26 cellular contexts compared by ENCODE assay signal in genomic region chrX:134239016-134239415, GRCh38. TPM values are rescaled to one million over a fixed set of nuclear protein-coding genes. Genes with fewer than 3 reads are reported as not detected.
"Had no signal": no experiment of that assay in that cellular context is flagged by ENCODE, and none has a peak within 500 bp of the region (broad histone marks: within the 10 kb centered on the region; RNA-seq: fewer than 3 reads in every experiment).

No MANE protein-coding gene starts in this region.

- H3K27ac ChIP-seq: cardiac muscle cell, esophagus squamous epithelium, gastrocnemius medialis, right lobe of liver, skin epidermis, tibial artery had no signal

- H3K9me3 Mint-ChIP-seq: activated CD4-positive, alpha-beta T cell treated with anti-CD3 and anti-CD28 coated beads, Interleukin-2, amount 10 ng/mL, durations not matched to agents 7 days and 5 days; activated CD8-positive, alpha-beta T cell treated with anti-CD3 and anti-CD28 coated beads for 36 hours; activated naive CD4-positive, alpha-beta T cell treated with anti-CD3 and anti-CD28 coated beads, Interleukin-2, amount 10 ng/mL, durations not matched to agents 7 days and 5 days; dendritic cell treated with granulocyte-macrophage colony-stimulating factor and Interleukin-4, amounts not matched to agents 40 ng/mL and 50 ng/mL, for 4 days; naive thymus-derived CD8-positive, alpha-beta T cell; stimulated activated effector memory CD8-positive, alpha-beta T cell treated with anti-CD3 and anti-CD28 coated beads, Interleukin-12 subunit alpha, Interleukin-12 subunit beta, amount 100 ng/mL, for 72 hours; stimulated activated naive CD8-positive, alpha-beta T cell treated with anti-CD3 and anti-CD28 coated beads, Interleukin-15, amount 100 ng/mL, for 72 hours had no signal

- H3K4me1 ChIP-seq: gastrocnemius medialis, right lobe of liver had no signal

- H3K27ac Mint-ChIP-seq: activated CD4-positive, alpha-beta T cell treated with anti-CD3 and anti-CD28 coated beads, Interleukin-2, amount 10 ng/mL, durations not matched to agents 7 days and 5 days; activated CD8-positive, alpha-beta memory T cell treated with anti-CD3 and anti-CD28 coated beads, Interleukin-2, amount 10 ng/mL, durations not matched to agents 7 days and 5 days; activated CD8-positive, alpha-beta T cell treated with anti-CD3 and anti-CD28 coated beads for 36 hours; activated naive CD4-positive, alpha-beta T cell treated with anti-CD3 and anti-CD28 coated beads, Interleukin-2, amount 10 ng/mL, durations not matched to agents 7 days and 5 days; dendritic cell treated with granulocyte-macrophage colony-stimulating factor and Interleukin-4, amounts not matched to agents 40 ng/mL and 50 ng/mL, for 4 days; mesothelial cell of epicardium; naive thymus-derived CD8-positive, alpha-beta T cell; stimulated activated effector memory CD8-positive, alpha-beta T cell treated with anti-CD3 and anti-CD28 coated beads, Interleukin-12 subunit alpha, Interleukin-12 subunit beta, amount 100 ng/mL, for 72 hours; stimulated activated naive CD8-positive, alpha-beta T cell treated with anti-CD3 and anti-CD28 coated beads, Interleukin-15, amount 100 ng/mL, for 72 hours had no signal

- H3K9me3 ChIP-seq: esophagus squamous epithelium, gastrocnemius medialis, right lobe of liver, tibial artery had no signal

- H3K27me3 ChIP-seq: cardiac muscle cell, gastrocnemius medialis, tibial artery had no signal

- DNase-seq: activated CD4-positive, alpha-beta T cell treated with anti-CD3 and anti-CD28 coated beads, Interleukin-2, amount 10 ng/mL, durations not matched to agents 7 days and 5 days; activated CD4-positive, CD25-positive, alpha-beta regulatory T cell treated with anti-CD3 and anti-CD28 coated beads, Interleukin-2, amount 50 U/mL, for 72 hours; activated CD8-positive, alpha-beta memory T cell treated with anti-CD3 and anti-CD28 coated beads, Interleukin-2, amount 10 ng/mL, durations not matched to agents 7 days and 5 days; activated CD8-positive, alpha-beta T cell treated with anti-CD3 and anti-CD28 coated beads for 36 hours; activated effector memory CD4-positive, alpha-beta T cell treated with anti-CD3 and anti-CD28 coated beads, Interleukin-2, amount 50 U/mL, for 16 hours; activated naive CD4-positive, alpha-beta T cell treated with anti-CD3 and anti-CD28 coated beads, Interleukin-2, amount 10 ng/mL, durations not matched to agents 7 days and 5 days; activated T-cell treated with anti-CD3 and anti-CD28 coated beads for 4 hours; amygdala; effector memory CD4-positive, alpha-beta T cell; esophagus squamous epithelium; gastrocnemius medialis; hippocampal formation; left ventricle myocardium superior; mammary epithelial cell; naive thymus-derived CD8-positive, alpha-beta T cell; nucleus accumbens; right lobe of liver; stimulated activated CD4-positive, alpha-beta T cell treated with anti-CD3 and anti-CD28 coated beads, Interleukin-2, amount 100 ng/mL, for 24 hours; stimulated activated naive CD8-positive, alpha-beta T cell treated with anti-CD3 and anti-CD28 coated beads, Interleukin-15, amount 100 ng/mL, for 72 hours; T-helper 2 cell; tibial artery had no signal

- H3K36me3 Mint-ChIP-seq: activated CD8-positive, alpha-beta memory T cell treated with anti-CD3 and anti-CD28 coated beads, Interleukin-2, amount 10 ng/mL, durations not matched to agents 7 days and 5 days; activated naive CD4-positive, alpha-beta T cell treated with anti-CD3 and anti-CD28 coated beads, Interleukin-2, amount 10 ng/mL, durations not matched to agents 7 days and 5 days; mesothelial cell of epicardium; naive thymus-derived CD8-positive, alpha-beta T cell; stimulated activated effector memory CD8-positive, alpha-beta T cell treated with anti-CD3 and anti-CD28 coated beads, Interleukin-12 subunit alpha, Interleukin-12 subunit beta, amount 100 ng/mL, for 72 hours had no signal

- H3K4me1 Mint-ChIP-seq: activated CD8-positive, alpha-beta memory T cell treated with anti-CD3 and anti-CD28 coated beads, Interleukin-2, amount 10 ng/mL, durations not matched to agents 7 days and 5 days; naive thymus-derived CD8-positive, alpha-beta T cell; stimulated activated effector memory CD8-positive, alpha-beta T cell treated with anti-CD3 and anti-CD28 coated beads, Interleukin-12 subunit alpha, Interleukin-12 subunit beta, amount 100 ng/mL, for 72 hours had no signal

- H3K4me3 Mint-ChIP-seq: activated CD4-positive, alpha-beta T cell treated with anti-CD3 and anti-CD28 coated beads, Interleukin-2, amount 10 ng/mL, durations not matched to agents 7 days and 5 days; activated CD8-positive, alpha-beta memory T cell treated with anti-CD3 and anti-CD28 coated beads, Interleukin-2, amount 10 ng/mL, durations not matched to agents 7 days and 5 days; activated CD8-positive, alpha-beta T cell treated with anti-CD3 and anti-CD28 coated beads for 36 hours; activated naive CD4-positive, alpha-beta T cell treated with anti-CD3 and anti-CD28 coated beads, Interleukin-2, amount 10 ng/mL, durations not matched to agents 7 days and 5 days; dendritic cell treated with granulocyte-macrophage colony-stimulating factor and Interleukin-4, amounts not matched to agents 40 ng/mL and 50 ng/mL, for 4 days; mesothelial cell of epicardium; naive thymus-derived CD8-positive, alpha-beta T cell; stimulated activated effector memory CD8-positive, alpha-beta T cell treated with anti-CD3 and anti-CD28 coated beads, Interleukin-12 subunit alpha, Interleukin-12 subunit beta, amount 100 ng/mL, for 72 hours; stimulated activated naive CD8-positive, alpha-beta T cell treated with anti-CD3 and anti-CD28 coated beads, Interleukin-15, amount 100 ng/mL, for 72 hours had no signal

- H3K36me3 ChIP-seq: cardiac muscle cell, esophagus squamous epithelium, gastrocnemius medialis, right lobe of liver, tibial artery had no signal

- ATAC-seq: activated CD8-positive, alpha-beta memory T cell treated with anti-CD3 and anti-CD28 coated beads, Interleukin-2, amount 10 ng/mL, durations not matched to agents 7 days and 5 days; activated CD8-positive, alpha-beta T cell treated with anti-CD3 and anti-CD28 coated beads for 36 hours; gastrocnemius medialis; left ventricle myocardium superior; naive thymus-derived CD8-positive, alpha-beta T cell; right lobe of liver; stimulated activated effector memory CD8-positive, alpha-beta T cell treated with anti-CD3 and anti-CD28 coated beads, Interleukin-12 subunit alpha, Interleukin-12 subunit beta, amount 100 ng/mL, for 72 hours; stimulated activated naive CD8-positive, alpha-beta T cell treated with anti-CD3 and anti-CD28 coated beads, Interleukin-15, amount 100 ng/mL, for 72 hours had no signal

- H3K4me3 ChIP-seq: cardiac muscle cell, esophagus squamous epithelium, gastrocnemius medialis, right lobe of liver, skin epidermis, tibial artery had no signal

RNA-seq across cellular contexts. Expression of gene CCDC160, which starts 2.0 kb away (rescaled TPM):
- total RNA-seq: activated CD4-positive, alpha-beta T cell treated with anti-CD3 and anti-CD28 coated beads, Interleukin-2, amount 10 ng/mL, durations not matched to agents 7 days and 5 days; activated CD8-positive, alpha-beta memory T cell treated with anti-CD3 and anti-CD28 coated beads, Interleukin-2, amount 10 ng/mL, durations not matched to agents 7 days and 5 days; activated CD8-positive, alpha-beta T cell treated with anti-CD3 and anti-CD28 coated beads for 36 hours; left ventricle myocardium superior; naive thymus-derived CD8-positive, alpha-beta T cell; right lobe of liver had no signal
